ENCODE assay signal across 9 cellular contexts in genomic region chr10:96017227-96017687, GRCh38. TPM values are rescaled to one million over a fixed set of nuclear protein-coding genes. Genes with fewer than 3 reads are reported as not detected.
DNase-seq lines count a peak whose midpoint lies in the region; ATAC-seq and TF ChIP-seq lines count a peak whose summit lies in the region.
"Had no signal": no experiment of that assay in that cellular context is flagged by ENCODE, and none has a peak within 500 bp of the region (broad histone marks: within the 10 kb centered on the region; RNA-seq: fewer than 3 reads in every experiment).

No MANE protein-coding gene starts in this region.

- WGBS in ovary, 3 donors, result 12 to 14% (median 13%) methylated on average over 5 of the region's 5 CpGs

- intact Hi-C loops in CD8-positive, alpha-beta T cell (cut with DNase I, micrococcal nuclease), result loop anchor here (1.0 to 10.0 kb wide), 8 partner anchors 118 to 495 kb away; partner anchors contain the start of genes TLL2 (in 1 of the 2) and ZNF518A (in 1 of the 2)
- intact Hi-C loops in activated T-helper 1 cell treated with anti-CD3 and anti-CD28 coated beads, Interleukin-12 subunit alpha, Interleukin-12 subunit beta, Interleukin-2, Interleukin-4 antibody, amounts not matched to agents 30 ng/mL and 10 ng/mL and 1 ng/mL, durations not matched to agents 14 hours and 24 hours and 36 hours (cut with micrococcal nuclease), result loop anchor here (1.0 kb wide), 4 partner anchors 212 to 323 kb away; no protein-coding TSS in a partner anchor
- intact Hi-C loops in ovary (cut with DNase I), result no loop called here

- no peak for TF ChIP-seq POLR2A in ovary (IDR thresholded peaks at IDR 0.05)

- H3K27ac ChIP-seq in CD8-positive, alpha-beta T cell (ENCODE audit: low read depth, low read length), result no peak overlapping the region
- H3K27ac ChIP-seq in HL-60 (replicated peaks) (no peak overlapping the region), ovary (no peak overlapping the region)
- H3K27ac ChIP-seq: SJSA1 had no signal

- no peaks in the 10 kb centered on the region for H3K36me3 ChIP-seq in CD8-positive, alpha-beta T cell (ENCODE audit: insufficient read depth, low read length)
- H3K36me3 ChIP-seq in ovary, result no peaks in the 10 kb centered on the region
- H3K36me3 ChIP-seq: SJSA1 had no signal

- H3K27ac Mint-ChIP-seq in CD8-positive, alpha-beta T cell, result no peak overlapping the region
- no peak overlapping the region for H3K27ac Mint-ChIP-seq in activated T-helper 1 cell treated with anti-CD3 and anti-CD28 coated beads, Interleukin-12 subunit alpha, Interleukin-12 subunit beta, Interleukin-2, Interleukin-4 antibody, amounts not matched to agents 30 ng/mL and 10 ng/mL and 1 ng/mL, durations not matched to agents 14 hours and 24 hours and 36 hours

- peak; percentile 63 for TF ChIP-seq CTCF in CD8-positive, alpha-beta T cell (IDR thresholded peaks at IDR 0.05)
- TF ChIP-seq CTCF in HL-60 (IDR thresholded peaks at IDR 0.05; ENCODE audit: insufficient read depth, low read length) (peak; percentile 77), ovary (IDR thresholded peaks at IDR 0.05) (peak in 2 of 3 donors; percentile 20 to 29)

- no peaks in the 10 kb centered on the region for H3K4me1 ChIP-seq in CD8-positive, alpha-beta T cell (ENCODE audit: insufficient read depth, low read length)
- no peaks in the 10 kb centered on the region for H3K4me1 ChIP-seq in ovary (ENCODE audit: insufficient read depth)
- H3K4me1 ChIP-seq: SJSA1 had no signal

- no peaks in the 10 kb centered on the region for H3K9me3 Mint-ChIP-seq in CD8-positive, alpha-beta T cell
- H3K9me3 Mint-ChIP-seq in activated T-helper 1 cell treated with anti-CD3 and anti-CD28 coated beads, Interleukin-12 subunit alpha, Interleukin-12 subunit beta, Interleukin-2, Interleukin-4 antibody, amounts not matched to agents 30 ng/mL and 10 ng/mL and 1 ng/mL, durations not matched to agents 14 hours and 24 hours and 36 hours, result no peaks in the 10 kb centered on the region

- H3K27me3 Mint-ChIP-seq in CD8-positive, alpha-beta T cell (ENCODE audit: low read depth), result peaks cover 5% of the 10 kb centered on the region
- H3K27me3 Mint-ChIP-seq in activated T-helper 1 cell treated with anti-CD3 and anti-CD28 coated beads, Interleukin-12 subunit alpha, Interleukin-12 subunit beta, Interleukin-2, Interleukin-4 antibody, amounts not matched to agents 30 ng/mL and 10 ng/mL and 1 ng/mL, durations not matched to agents 14 hours and 24 hours and 36 hours (ENCODE audit: insufficient read depth), result peaks cover 6% of the 10 kb centered on the region

- H3K27me3 ChIP-seq in CD8-positive, alpha-beta T cell (ENCODE audit: insufficient read depth, low read length), result no peaks in the 10 kb centered on the region
- H3K27me3 ChIP-seq in HL-60 (ENCODE audit: insufficient read depth, poor library complexity, severe bottlenecking), result no peaks in the 10 kb centered on the region
- H3K27me3 ChIP-seq in ovary, result no peaks in the 10 kb centered on the region

- no peak overlapping the region for H3K4me3 ChIP-seq in CD8-positive, alpha-beta T cell (ENCODE audit: low read depth, low read length)
- no peak overlapping the region for H3K4me3 ChIP-seq in HL-60 (replicated peaks; ENCODE audit: insufficient read depth, low read length)
- H3K4me3 ChIP-seq in ovary, result no peak overlapping the region
- H3K4me3 ChIP-seq: SJSA1 had no signal

- no peak overlapping the region for H3K4me3 Mint-ChIP-seq in CD8-positive, alpha-beta T cell
- H3K4me3 Mint-ChIP-seq in activated T-helper 1 cell treated with anti-CD3 and anti-CD28 coated beads, Interleukin-12 subunit alpha, Interleukin-12 subunit beta, Interleukin-2, Interleukin-4 antibody, amounts not matched to agents 30 ng/mL and 10 ng/mL and 1 ng/mL, durations not matched to agents 14 hours and 24 hours and 36 hours, result no peak overlapping the region

- CTCF ChIA-PET in CD8-positive, alpha-beta T cell (lab: Charles Lee), result interaction anchor here (0.6 to 5.6 kb wide), 34 partner anchors 9 to 604 kb away, joined by 3 to 55 read pairs (median 4); no protein-coding TSS in a partner anchor

- no peaks in the 10 kb centered on the region for H3K4me1 Mint-ChIP-seq in CD8-positive, alpha-beta T cell (ENCODE audit: low read depth)
- peaks cover 6% of the 10 kb centered on the region for H3K4me1 Mint-ChIP-seq in activated T-helper 1 cell treated with anti-CD3 and anti-CD28 coated beads, Interleukin-12 subunit alpha, Interleukin-12 subunit beta, Interleukin-2, Interleukin-4 antibody, amounts not matched to agents 30 ng/mL and 10 ng/mL and 1 ng/mL, durations not matched to agents 14 hours and 24 hours and 36 hours (ENCODE audit: low read depth)

- no peak for TF ChIP-seq EP300 in ovary (IDR thresholded peaks at IDR 0.05)

- no peaks in the 10 kb centered on the region for H3K9me3 ChIP-seq in CD8-positive, alpha-beta T cell (ENCODE audit: low read length)
- H3K9me3 ChIP-seq in ovary, result no peaks in the 10 kb centered on the region
- H3K9me3 ChIP-seq: SJSA1 had no signal

- POLR2A ChIA-PET in CD8-positive, alpha-beta T cell (lab: Charles Lee), result interaction anchor here (0.7 to 1.8 kb wide), 2 partner anchors 10 to 113 kb away, joined by 3 to 6 read pairs; partner anchors contain the start of gene ZNF518A

- ATAC-seq in CD8-positive, alpha-beta T cell, result peak; percentile 81
- ATAC-seq in GM19035 (IDR thresholded peaks at IDR 0.05; ENCODE audit: unreplicated experiment) (peak; percentile 62), GM19328 (IDR thresholded peaks at IDR 0.05; ENCODE audit: unreplicated experiment) (no peak)

- H3K36me3 Mint-ChIP-seq in CD8-positive, alpha-beta T cell, result no peaks in the 10 kb centered on the region
- H3K36me3 Mint-ChIP-seq in activated T-helper 1 cell treated with anti-CD3 and anti-CD28 coated beads, Interleukin-12 subunit alpha, Interleukin-12 subunit beta, Interleukin-2, Interleukin-4 antibody, amounts not matched to agents 30 ng/mL and 10 ng/mL and 1 ng/mL, durations not matched to agents 14 hours and 24 hours and 36 hours (ENCODE audit: low read depth), result no peaks in the 10 kb centered on the region

- DNase-seq in CD8-positive, alpha-beta T cell, result peak in 3 of 7 experiments; percentile 13 to 36 (median 16)
- DNase-seq in HL-60 (ENCODE audit: low read depth in 1 of 2, low spot score in 1 of 2), result peak; percentile 14 to 48
- peak; percentile 10 for DNase-seq in NOMO-1 treated with dmso at 0.1 percent for 144 hours (lab: John Stamatoyannopoulos, UW; ENCODE audit: unreplicated experiment)
- DNase-seq in activated T-helper 1 cell treated with anti-CD3 and anti-CD28 coated beads, Interleukin-12 subunit alpha, Interleukin-12 subunit beta, Interleukin-2, Interleukin-4 antibody, amounts not matched to agents 30 ng/mL and 10 ng/mL and 1 ng/mL, durations not matched to agents 14 hours and 24 hours and 36 hours (ENCODE audit: low spot score), result peak; percentile 7
- peak; percentile 25 for DNase-seq in globus pallidus (ENCODE audit: low spot score)
- no peak for DNase-seq in ovary

RNA-seq across cellular contexts. Expression of gene CCNJ, which starts 26.1 kb away (rescaled TPM):
- 10 to 100 TPM; 10.0 to 10.7 TPM for total RNA-seq in CD8-positive, alpha-beta T cell
- total RNA-seq in activated T-helper 1 cell treated with anti-CD3 and anti-CD28 coated beads, Interleukin-12 subunit alpha, Interleukin-12 subunit beta, Interleukin-2, Interleukin-4 antibody, amounts not matched to agents 30 ng/mL and 10 ng/mL and 1 ng/mL, durations not matched to agents 14 hours and 24 hours and 36 hours, result 9.7 and 10.2 TPM in 2 replicates
- total RNA-seq in ovary, result 1 to 10 TPM; 3.6 to 7.2 (median 5.9) TPM
- polyA plus RNA-seq in ovary, result 1 to 10 TPM; 3.1 to 4.8 TPM

Comparison
In these comparisons a context has a peak if more than half of its experiments do, and no peak if none do; other contexts are left out.
1. DNase-seq: peak in HL-60 (2 of 2), NOMO-1 treated with dmso at 0.1 percent for 144 hours (single experiment), activated T-helper 1 cell treated with anti-CD3 and anti-CD28 coated beads, Interleukin-12 subunit alpha, Interleukin-12 subunit beta, Interleukin-2, Interleukin-4 antibody, amounts not matched to agents 30 ng/mL and 10 ng/mL and 1 ng/mL, durations not matched to agents 14 hours and 24 hours and 36 hours (single experiment) and globus pallidus (single experiment); none in ovary (0 of 5).
2. CTCF ChIP-seq: peak in every context shown above with its lines; median percentile 77 in HL-60; 63 in CD8-positive, alpha-beta T cell; 24 in ovary.
3. intact Hi-C loops: an anchor here in CD8-positive, alpha-beta T cell (1.0 to 10.0 kb wide) and activated T-helper 1 cell treated with anti-CD3 and anti-CD28 coated beads, Interleukin-12 subunit alpha, Interleukin-12 subunit beta, Interleukin-2, Interleukin-4 antibody, amounts not matched to agents 30 ng/mL and 10 ng/mL and 1 ng/mL, durations not matched to agents 14 hours and 24 hours and 36 hours (1.0 kb wide); none called in ovary.